ENCODE assay signal across 16 cellular contexts in the genomic region with DNA sequence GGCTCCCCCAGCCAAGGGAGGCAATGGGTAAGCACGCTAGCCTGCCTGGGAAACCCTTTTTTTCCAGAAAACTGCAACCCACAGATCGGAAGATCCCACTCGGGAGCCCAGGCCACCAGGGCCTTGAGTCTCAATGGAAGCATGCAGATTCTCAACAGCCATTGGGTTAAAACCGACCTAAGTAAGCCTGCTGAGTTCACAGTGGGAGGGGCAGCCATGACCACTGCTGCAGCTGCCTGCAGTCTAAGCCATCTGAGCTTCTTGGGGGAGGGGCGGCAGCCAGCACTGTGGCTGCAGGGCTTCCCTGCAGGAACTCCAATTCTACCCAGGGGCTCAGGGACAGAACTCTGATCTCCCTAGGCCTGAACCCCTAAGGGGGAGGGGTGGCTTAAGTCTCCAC.
DNase-seq lines count a peak whose midpoint lies in the region; ATAC-seq and TF ChIP-seq lines count a peak whose summit lies in the region.
"Had no signal": no experiment of that assay in that cellular context is flagged by ENCODE, and none has a peak within 500 bp of the region (broad histone marks: within the 10 kb centered on the region; RNA-seq: fewer than 3 reads in every experiment).

No MANE protein-coding gene starts in this region.

- no peaks in the 10 kb centered on the region for H3K27me3 Mint-ChIP-seq in neural crest cell (ENCODE audit: low read depth)

- H3K4me3 ChIP-seq in HUES48 (ENCODE audit: low read depth, low read length): no peak overlapping the region
- H3K4me3 ChIP-seq: HAP-1, Peyer's patch had no signal

- peaks cover 17% of the 10 kb centered on the region for H3K9me3 Mint-ChIP-seq in neural crest cell

- peaks cover 4% of the 10 kb centered on the region for H3K4me1 Mint-ChIP-seq in neural crest cell

- H3K27ac ChIP-seq in HUES48 (ENCODE audit: low read depth, low read length): peak overlapping the region; percentile 12
- H3K27ac ChIP-seq: C4-2B, Peyer's patch had no signal

- TF ChIP-seq CTCF in neural crest cell (conservative IDR thresholded peaks at IDR 0.05): no peak

- no peak overlapping the region for H3K9ac ChIP-seq in HUES48 (ENCODE audit: low read depth, low read length)

- DNase-seq in SK-N-DZ (ENCODE audit: low spot score): peak; percentile 53
- peak; percentile 56 for DNase-seq in iPS DF 19.7 (ENCODE audit: low read depth, low spot score)
- no peak for DNase-seq in neural crest cell (ENCODE audit: low read depth, low spot score)
- no peak for DNase-seq in NCI-H2171 (lab: John Stamatoyannopoulos, UW)
- DNase-seq in NCI-H226: no peak
- DNase-seq in NOMO-1 (lab: John Stamatoyannopoulos, UW; ENCODE audit: unreplicated experiment in 2 of 2): no peak
- DNase-seq: NCI-H1105, NCI-H187 treated with DMSO at 0.1 percent for 48 hours, NCI-H446 treated with DMSO at 0.1 percent for 48 hours, NCI-H774, Peyer's patch had no signal

- H3K4me3 Mint-ChIP-seq in neural crest cell: no peak overlapping the region

- peaks cover 14% of the 10 kb centered on the region for H3K36me3 Mint-ChIP-seq in neural crest cell (ENCODE audit: low read depth)

- no peaks in the 10 kb centered on the region for H3K9me3 ChIP-seq in HUES48 (ENCODE audit: control insufficient read depth, insufficient read depth, low read length)
- H3K9me3 ChIP-seq: Peyer's patch had no signal

- H3K36me3 ChIP-seq in HUES48 (ENCODE audit: control insufficient read depth, insufficient read depth, low read length): no peaks in the 10 kb centered on the region
- H3K36me3 ChIP-seq: HAP-1, Peyer's patch had no signal

- peak overlapping the region; percentile 71 for H3K27ac Mint-ChIP-seq in neural crest cell (ENCODE audit: unreplicated experiment)

- H3K27me3 ChIP-seq in HUES48 (ENCODE audit: control insufficient read depth, insufficient read depth, low read length): no peaks in the 10 kb centered on the region
- H3K27me3 ChIP-seq: Peyer's patch had no signal

- H3K4me1 ChIP-seq in HUES48 (ENCODE audit: control insufficient read depth, insufficient read depth, low read length): peaks cover 9% of the 10 kb centered on the region; the same call in 1 of the 2 replicates
- H3K4me1 ChIP-seq: Peyer's patch had no signal

- ATAC-seq in GM21529 (IDR thresholded peaks at IDR 0.05; ENCODE audit: unreplicated experiment): no peak
- ATAC-seq: SK-N-SH treated with all-trans-retinoic acid at 6 μM for 48 hours had no signal

Comparison
In these comparisons a context has a peak if more than half of its experiments do, and no peak if none do; other contexts are left out.
1. DNase-seq: peak in SK-N-DZ (single experiment) and iPS DF 19.7 (single experiment); none in neural crest cell (single experiment), NCI-H2171 (single experiment), NCI-H226 (single experiment) and NOMO-1 (0 of 2).